Comparison of ENCODE assay signal across 21 cellular contexts in genomic region chr18:35507623-35508022, GRCh38.
"Had no signal": no experiment of that assay in that cellular context is flagged by ENCODE, and none has a peak within 500 bp of the region (broad histone marks: within the 10 kb centered on the region; RNA-seq: fewer than 3 reads in every experiment).

No MANE protein-coding gene starts in this region.

- H3K36me3 Mint-ChIP-seq: activated CD4-positive, alpha-beta memory T cell treated with anti-CD3 and anti-CD28 coated beads for 36 hours; activated CD8-positive, alpha-beta memory T cell treated with anti-CD3 and anti-CD28 coated beads, Interleukin-2, amount 10 ng/mL, durations not matched to agents 7 days and 5 days; activated naive CD4-positive, alpha-beta T cell treated with anti-CD3 and anti-CD28 coated beads, Interleukin-2, amount 10 ng/mL, durations not matched to agents 7 days and 5 days; natural killer cell; WTC11 had no signal

- H3K4me1 ChIP-seq: colonic mucosa, foreskin keratinocyte, thyroid gland, vagina had no signal

- H3K9me3 ChIP-seq: colonic mucosa, spleen, thyroid gland, vagina had no signal

- H3K79me2 ChIP-seq: hepatocyte had no signal

- DNase-seq: activated CD4-positive, alpha-beta memory T cell treated with anti-CD3 and anti-CD28 coated beads for 36 hours; activated CD4-positive, alpha-beta T cell treated with anti-CD3 and anti-CD28 coated beads for 36 hours; activated CD8-positive, alpha-beta memory T cell treated with anti-CD3 and anti-CD28 coated beads, Interleukin-2, amount 10 ng/mL, durations not matched to agents 7 days and 5 days; activated naive CD4-positive, alpha-beta T cell treated with anti-CD3 and anti-CD28 coated beads, Interleukin-2, amount 10 ng/mL, durations not matched to agents 7 days and 5 days; activated naive CD8-positive, alpha-beta T cell treated with anti-CD3 and anti-CD28 coated beads, Interleukin-2, amount 50 U/mL, for 24 hours; aorta; effector CD4-positive, alpha-beta T cell; foreskin keratinocyte; left cardiac atrium; natural killer cell; retina; spleen; stimulated activated naive CD4-positive, alpha-beta T cell treated with Interleukin-2 at 50 U/mL for 16 hours; thyroid gland had no signal

- H3K4me3 Mint-ChIP-seq: activated CD4-positive, alpha-beta memory T cell treated with anti-CD3 and anti-CD28 coated beads for 36 hours; activated CD4-positive, alpha-beta T cell treated with anti-CD3 and anti-CD28 coated beads for 36 hours; activated CD8-positive, alpha-beta memory T cell treated with anti-CD3 and anti-CD28 coated beads, Interleukin-2, amount 10 ng/mL, durations not matched to agents 7 days and 5 days; activated naive CD4-positive, alpha-beta T cell treated with anti-CD3 and anti-CD28 coated beads, Interleukin-2, amount 10 ng/mL, durations not matched to agents 7 days and 5 days; activated naive CD8-positive, alpha-beta T cell treated with anti-CD3 and anti-CD28 coated beads, Interleukin-2, amount 50 U/mL, for 24 hours; central memory CD8-positive, alpha-beta T cell; natural killer cell; T-helper 2 cell treated with Interferon-gamma antibody and Interleukin-4, amounts not matched to agents 5 μg/mL and 100 μg/mL, for 36 hours; WTC11 had no signal

- H3K27me3 Mint-ChIP-seq: activated naive CD8-positive, alpha-beta T cell treated with anti-CD3 and anti-CD28 coated beads, Interleukin-2, amount 50 U/mL, for 24 hours had no signal

- H3K4me3 ChIP-seq: colonic mucosa, hepatocyte, lung, spleen, thyroid gland, vagina had no signal

- H3K4me2 ChIP-seq: hepatocyte had no signal

- H3K27ac Mint-ChIP-seq: activated CD4-positive, alpha-beta memory T cell treated with anti-CD3 and anti-CD28 coated beads for 36 hours; activated CD4-positive, alpha-beta T cell treated with anti-CD3 and anti-CD28 coated beads for 36 hours; activated CD8-positive, alpha-beta memory T cell treated with anti-CD3 and anti-CD28 coated beads, Interleukin-2, amount 10 ng/mL, durations not matched to agents 7 days and 5 days; activated naive CD4-positive, alpha-beta T cell treated with anti-CD3 and anti-CD28 coated beads, Interleukin-2, amount 10 ng/mL, durations not matched to agents 7 days and 5 days; activated naive CD8-positive, alpha-beta T cell treated with anti-CD3 and anti-CD28 coated beads, Interleukin-2, amount 50 U/mL, for 24 hours; natural killer cell; T-helper 2 cell treated with Interferon-gamma antibody and Interleukin-4, amounts not matched to agents 5 μg/mL and 100 μg/mL, for 36 hours; WTC11 had no signal

- H3K27me3 ChIP-seq: colonic mucosa, foreskin keratinocyte, hepatocyte, spleen, thyroid gland, vagina had no signal

- H3K27ac ChIP-seq: colonic mucosa, foreskin keratinocyte, hepatocyte, spleen, thyroid gland, vagina had no signal

- H2AFZ ChIP-seq: hepatocyte had no signal

- H3K9me3 Mint-ChIP-seq: activated CD4-positive, alpha-beta memory T cell treated with anti-CD3 and anti-CD28 coated beads for 36 hours; activated naive CD4-positive, alpha-beta T cell treated with anti-CD3 and anti-CD28 coated beads, Interleukin-2, amount 10 ng/mL, durations not matched to agents 7 days and 5 days; activated naive CD8-positive, alpha-beta T cell treated with anti-CD3 and anti-CD28 coated beads, Interleukin-2, amount 50 U/mL, for 24 hours; central memory CD8-positive, alpha-beta T cell; natural killer cell; T-helper 2 cell treated with Interferon-gamma antibody and Interleukin-4, amounts not matched to agents 5 μg/mL and 100 μg/mL, for 36 hours; WTC11 had no signal

- H3K36me3 ChIP-seq: colonic mucosa, spleen, thyroid gland, vagina had no signal

- ATAC-seq: activated CD4-positive, alpha-beta T cell treated with anti-CD3 and anti-CD28 coated beads for 36 hours; activated CD8-positive, alpha-beta memory T cell treated with anti-CD3 and anti-CD28 coated beads, Interleukin-2, amount 10 ng/mL, durations not matched to agents 7 days and 5 days; activated naive CD8-positive, alpha-beta T cell treated with anti-CD3 and anti-CD28 coated beads, Interleukin-2, amount 50 U/mL, for 24 hours; foreskin keratinocyte; left cardiac atrium had no signal

- H3K4me1 Mint-ChIP-seq: activated CD4-positive, alpha-beta T cell treated with anti-CD3 and anti-CD28 coated beads for 36 hours; activated CD8-positive, alpha-beta memory T cell treated with anti-CD3 and anti-CD28 coated beads, Interleukin-2, amount 10 ng/mL, durations not matched to agents 7 days and 5 days; activated naive CD4-positive, alpha-beta T cell treated with anti-CD3 and anti-CD28 coated beads, Interleukin-2, amount 10 ng/mL, durations not matched to agents 7 days and 5 days; central memory CD8-positive, alpha-beta T cell; natural killer cell; WTC11 had no signal
